ENCODE assay signal across 22 cellular contexts in the genomic region with DNA sequence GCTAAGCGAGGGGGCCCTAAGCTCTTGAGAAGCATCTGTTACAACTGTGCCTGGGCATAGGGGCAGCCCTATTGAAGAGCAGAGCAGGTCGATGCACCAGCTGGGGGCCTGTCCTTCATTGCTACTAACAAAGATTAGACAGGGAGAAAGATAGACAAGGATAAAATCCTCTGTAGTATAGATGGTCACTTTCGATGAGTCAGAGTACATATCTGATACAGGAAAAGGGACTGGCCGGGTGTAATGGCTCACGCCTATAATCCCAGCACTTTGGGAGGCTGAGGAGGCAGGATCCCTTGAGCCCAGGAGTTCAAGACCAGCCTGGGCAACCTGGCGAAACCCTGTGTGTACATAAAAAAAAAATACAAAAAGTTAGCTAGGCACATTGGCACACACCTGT. TPM values are rescaled to one million over a fixed set of nuclear protein-coding genes. Genes with fewer than 3 reads are reported as not detected.
A peak's percentile ranks its signal among the peaks of the same experiment; 100 is the strongest.
DNase-seq lines count a peak whose midpoint lies in the region; ATAC-seq, FAIRE-seq and TF ChIP-seq lines count a peak whose summit lies in the region.
"Had no signal": no experiment of that assay in that cellular context is flagged by ENCODE, and none has a peak within 500 bp of the region (broad histone marks: within the 10 kb centered on the region; RNA-seq: fewer than 3 reads in every experiment).

No MANE protein-coding gene starts in this region.

- POLR2A ChIA-PET in K562 (lab: Yijun Ruan, JAX), result interaction anchor here (1.1 to 1.2 kb wide), 2 partner anchors 29 to 40 kb away, joined by 3 to 4 read pairs; no protein-coding TSS in a partner anchor

- no peak overlapping the region for H3K4me2 ChIP-seq in K562 (ENCODE audit: insufficient read depth, low read length)
- H3K4me2 ChIP-seq: A549, PC-9, SK-N-SH had no signal

- intact Hi-C loops in K562 (cut with micrococcal nuclease), result no loop called here

- no peak for DNase-seq in activated CD8-positive, alpha-beta memory T cell treated with anti-CD3 and anti-CD28 coated beads, Interleukin-2, amount 10 ng/mL, durations not matched to agents 7 days and 5 days
- no peak for DNase-seq in activated CD8-positive, alpha-beta memory T cell treated with anti-CD3 and anti-CD28 coated beads, Interleukin-2, amount 50 U/mL, for 48 hours
- DNase-seq in HT1080 (ENCODE audit: low read depth) (peak; percentile 11), K562 (ENCODE audit: extremely low read depth in 1 of 4, low spot score in 3 of 4) (no peak), NCI-H1048 (lab: John Stamatoyannopoulos, UW) (no peak)
- no peak for DNase-seq in stimulated activated effector memory CD8-positive, alpha-beta T cell treated with anti-CD3 and anti-CD28 coated beads, Interleukin-12 subunit alpha, Interleukin-12 subunit beta, amount 100 ng/mL, for 72 hours (ENCODE audit: low spot score in 2 of 2)
- DNase-seq in effector memory CD8-positive, alpha-beta T cell, result no peak
- DNase-seq: BE2C, EL, GF-D8, IMR-90, NCI-H1694, NCI-H2081 treated with DMSO at 0.1 percent for 48 hours, NCI-H446, PC-9, RPMI8226, SIG-M5, SK-N-SH had no signal

- H3K4me3 ChIP-seq in K562, result no peak overlapping the region
- H3K4me3 ChIP-seq: A549, PC-9 had no signal

- no peaks in the 10 kb centered on the region for H3K9me3 ChIP-seq in K562 (replicated peaks; ENCODE audit: control insufficient read depth, insufficient read depth, low read depth, low read length)
- H3K9me3 ChIP-seq: A549, BE2C, SK-N-SH had no signal

- peaks cover 62% of the 10 kb centered on the region for H3K36me3 Mint-ChIP-seq in activated CD8-positive, alpha-beta memory T cell treated with anti-CD3 and anti-CD28 coated beads, Interleukin-2, amount 10 ng/mL, durations not matched to agents 7 days and 5 days
- peaks cover 93% of the 10 kb centered on the region for H3K36me3 Mint-ChIP-seq in stimulated activated effector memory CD8-positive, alpha-beta T cell treated with anti-CD3 and anti-CD28 coated beads, Interleukin-12 subunit alpha, Interleukin-12 subunit beta, amount 100 ng/mL, for 72 hours
- peaks cover 81% of the 10 kb centered on the region for H3K36me3 Mint-ChIP-seq in effector memory CD8-positive, alpha-beta T cell (ENCODE audit: insufficient read depth)

- H3K36me3 ChIP-seq in K562 (ENCODE audit: control insufficient read depth, insufficient read depth, low read length), result no peaks in the 10 kb centered on the region
- H3K36me3 ChIP-seq: BE2C had no signal

- H3K4me1 ChIP-seq in K562 (replicated peaks in 1 of 2; ENCODE audit: control insufficient read depth in 2 of 2, insufficient read depth in 2 of 2, low read length in 2 of 2), result peaks cover 0 to 23% of the 10 kb centered on the region in 2 experiments; a peak in 3 of 5 replicates
- H3K4me1 ChIP-seq: A549, BE2C had no signal

- H3K27me3 Mint-ChIP-seq in activated CD8-positive, alpha-beta memory T cell treated with anti-CD3 and anti-CD28 coated beads, Interleukin-2, amount 10 ng/mL, durations not matched to agents 7 days and 5 days, result no peaks in the 10 kb centered on the region
- H3K27me3 Mint-ChIP-seq in effector memory CD8-positive, alpha-beta T cell, result no peaks in the 10 kb centered on the region

- TF ChIP-seq POLR2A in K562 (conservative IDR thresholded peaks at IDR 0.05), result no peak

- H4K20me1 ChIP-seq in K562 (replicated peaks; ENCODE audit: control insufficient read depth, insufficient read depth, low read length), result no peaks in the 10 kb centered on the region

- no peaks in the 10 kb centered on the region for H3K27me3 ChIP-seq in K562 (ENCODE audit: control insufficient read depth in 2 of 2, insufficient read depth in 2 of 2, low read length in 2 of 2)
- H3K27me3 ChIP-seq: BE2C had no signal

- CTCF ChIA-PET in activated CD8-positive, alpha-beta memory T cell treated with anti-CD3 and anti-CD28 coated beads, Interleukin-2, amount 10 ng/mL, durations not matched to agents 7 days and 5 days (lab: Charles Lee), result interaction anchor here (1.0 to 1.3 kb wide), 3 partner anchors 9 to 14 kb away, joined by 3 to 6 read pairs (median 3); a partner anchor contains a TSS
- CTCF ChIA-PET in K562 (lab: Yijun Ruan, JAX; ENCODE audit: low intra/inter-chr PET ratio), result no interaction called here

- no peaks in the 10 kb centered on the region for H3K79me2 ChIP-seq in K562 (ENCODE audit: control insufficient read depth, insufficient read depth, low read length)

- H3K27ac ChIP-seq in K562 (ENCODE audit: extremely low read depth, low read depth, low read length), result no peak overlapping the region
- H3K27ac ChIP-seq: A549, PC-9 had no signal

- peak; percentile 46 for FAIRE-seq in K562 (lab: Jason Lieb, UNC)
- FAIRE-seq: A549, GM19239, H1 had no signal

- H3K9me1 ChIP-seq in K562 (ENCODE audit: control insufficient read depth, insufficient read depth, low read length), result no peaks in the 10 kb centered on the region

- no peaks in the 10 kb centered on the region for H3K9me3 Mint-ChIP-seq in activated CD8-positive, alpha-beta memory T cell treated with anti-CD3 and anti-CD28 coated beads, Interleukin-2, amount 10 ng/mL, durations not matched to agents 7 days and 5 days (ENCODE audit: low read depth)
- H3K9me3 Mint-ChIP-seq in stimulated activated effector memory CD8-positive, alpha-beta T cell treated with anti-CD3 and anti-CD28 coated beads, Interleukin-12 subunit alpha, Interleukin-12 subunit beta, amount 100 ng/mL, for 72 hours, result no peaks in the 10 kb centered on the region
- no peaks in the 10 kb centered on the region for H3K9me3 Mint-ChIP-seq in effector memory CD8-positive, alpha-beta T cell

- in situ Hi-C loops in K562 (cut with MboI), result no loop called here

- H3K9ac ChIP-seq in K562 (ENCODE audit: insufficient read depth in 1 of 2, low read depth in 2 of 2, low read length in 2 of 2), result no peak overlapping the region
- H3K9ac ChIP-seq: SK-N-SH had no signal

- peaks cover 37% of the 10 kb centered on the region for H3K4me1 Mint-ChIP-seq in activated CD8-positive, alpha-beta memory T cell treated with anti-CD3 and anti-CD28 coated beads, Interleukin-2, amount 10 ng/mL, durations not matched to agents 7 days and 5 days
- H3K4me1 Mint-ChIP-seq in stimulated activated effector memory CD8-positive, alpha-beta T cell treated with anti-CD3 and anti-CD28 coated beads, Interleukin-12 subunit alpha, Interleukin-12 subunit beta, amount 100 ng/mL, for 72 hours, result peaks cover 33% of the 10 kb centered on the region
- peaks cover 22 to 51% of the 10 kb centered on the region in 2 donors for H3K4me1 Mint-ChIP-seq in effector memory CD8-positive, alpha-beta T cell (ENCODE audit: low read depth in 2 of 2)

- H2AFZ ChIP-seq in K562 (ENCODE audit: low read depth, low read length), result no peak overlapping the region
- H2AFZ ChIP-seq: PC-9 had no signal

- peak overlapping the region; percentile 41 for H3K27ac Mint-ChIP-seq in activated CD8-positive, alpha-beta memory T cell treated with anti-CD3 and anti-CD28 coated beads, Interleukin-2, amount 10 ng/mL, durations not matched to agents 7 days and 5 days
- peak overlapping the region; percentile 37 for H3K27ac Mint-ChIP-seq in stimulated activated effector memory CD8-positive, alpha-beta T cell treated with anti-CD3 and anti-CD28 coated beads, Interleukin-12 subunit alpha, Interleukin-12 subunit beta, amount 100 ng/mL, for 72 hours
- peak overlapping the region in 1 of 2 donors; percentile 53 for H3K27ac Mint-ChIP-seq in effector memory CD8-positive, alpha-beta T cell

- no peak for ATAC-seq in activated CD8-positive, alpha-beta memory T cell treated with anti-CD3 and anti-CD28 coated beads, Interleukin-2, amount 10 ng/mL, durations not matched to agents 7 days and 5 days
- peak; percentile 31; the same call in 2 of the 3 replicates for ATAC-seq in K562
- no peak for ATAC-seq in stimulated activated effector memory CD8-positive, alpha-beta T cell treated with anti-CD3 and anti-CD28 coated beads, Interleukin-12 subunit alpha, Interleukin-12 subunit beta, amount 100 ng/mL, for 72 hours
- no peak for ATAC-seq in effector memory CD8-positive, alpha-beta T cell (replicated peaks)
- ATAC-seq: A549, HCT116 had no signal

- TF ChIP-seq EP300 in K562 (IDR thresholded peaks at IDR 0.05; ENCODE audit: low read length), result no peak

- BruUV-seq in K562 (replicated peaks; lab: Mats Ljungman, UMichigan), result no TSS peak

- 8% methylated on average over 6 of the region's 6 CpGs for WGBS in K562 (ENCODE audit: insufficient coverage, low coverage, missing lambda C conversion rate)

- H3K4me3 Mint-ChIP-seq in activated CD8-positive, alpha-beta memory T cell treated with anti-CD3 and anti-CD28 coated beads, Interleukin-2, amount 10 ng/mL, durations not matched to agents 7 days and 5 days, result no peak overlapping the region
- H3K4me3 Mint-ChIP-seq in stimulated activated effector memory CD8-positive, alpha-beta T cell treated with anti-CD3 and anti-CD28 coated beads, Interleukin-12 subunit alpha, Interleukin-12 subunit beta, amount 100 ng/mL, for 72 hours, result no peak overlapping the region
- H3K4me3 Mint-ChIP-seq in effector memory CD8-positive, alpha-beta T cell, result no peak overlapping the region

- TF ChIP-seq RAD21 in K562 (CRISPR knock-in tag; conservative IDR thresholded peaks at IDR 0.05 in 1 of 2, IDR thresholded peaks at IDR 0.05 in 1 of 2), result no peak

- TF ChIP-seq CTCF in K562 (IDR thresholded peaks at IDR 0.05 in 2 of 3, conservative IDR thresholded peaks at IDR 0.05 in 1 of 3; ENCODE audit: insufficient read depth in 2 of 3, low read depth in 1 of 3, low read length in 3 of 3), result no peak

RNA-seq across cellular contexts. Expression of a gene that starts 13.6 kb away (rescaled TPM):
- 100 to 1,000 TPM; 111 to 112 TPM for total RNA-seq in activated CD8-positive, alpha-beta memory T cell treated with anti-CD3 and anti-CD28 coated beads, Interleukin-2, amount 10 ng/mL, durations not matched to agents 7 days and 5 days
- 17.5 and 24.3 TPM in 2 replicates for total RNA-seq in HT1080 (2014; rRNA removed; shearing (Covaris generic))
- 16.4 and 21.1 TPM in 2 replicates for polyA plus RNA-seq in HT1080 (2015; cell fraction: cytosol; rRNA removed)
- 11.3 and 15.8 TPM in 2 replicates for polyA plus RNA-seq in HT1080 (2015; cell fraction: nucleus; rRNA removed)
- total RNA-seq in K562 (2011; cell fraction: chromatin; rRNA removed; ENCODE audit: low replicate concordance), result 3.1 and 10.3 TPM in 2 replicates
- total RNA-seq in K562 (2011; cell fraction: nucleolus; rRNA removed), result 1.6 and 1.7 TPM in 2 replicates
- total RNA-seq in K562 (2011; cell fraction: nucleoplasm; rRNA removed), result 3.6 and 8.3 TPM in 2 replicates
- total RNA-seq in K562 (2014; rRNA removed) (5.8 and 6.0 TPM in 2 replicates), K562 (2014; rRNA removed; fragmentation: Illumina TruSeq; extraction: Trizol) (4.7 and 4.8 TPM in 2 replicates), K562 (2015; rRNA removed; fragmentation: Illumina TruSeq; extraction: Trizol) (3.0 and 3.4 TPM in 2 replicates), K562 (2021) (5.3 and 6.8 TPM in 2 replicates)
- polyA plus RNA-seq in K562 (2011; rRNA removed) (4.6 and 5.0 TPM in 2 replicates), K562 (2014; fragmentation: Illumina TruSeq; extraction: Trizol) (5.2 and 5.3 TPM in 2 replicates), K562 (2014; fragmentation: Nextera tagmentation; extraction: Ambion mirVana) (1 to 10 TPM; 2.2 to 2.4 TPM), K562 (2014; rRNA removed) (4.1 and 5.1 TPM in 2 replicates)
- polyA plus RNA-seq in K562 (2011; cell fraction: cytosol; rRNA removed), result 0.79 and 1.8 TPM in 2 replicates
- polyA plus RNA-seq in K562 (2011; cell fraction: nucleus; rRNA removed), result 3.9 and 4.8 TPM in 2 replicates
- 13.6 and 29.9 TPM in 2 replicates for polyA plus RNA-seq in K562 (2012)
- polyA minus RNA-seq in K562 (2011; rRNA and poly(A)+ RNA removed), result 5.0 and 5.8 TPM in 2 replicates
- 1.9 and 4.8 TPM in 2 replicates for polyA minus RNA-seq in K562 (2011; cell fraction: cytosol; rRNA and poly(A)+ RNA removed)
- polyA minus RNA-seq in K562 (2011; cell fraction: nucleus; rRNA and poly(A)+ RNA removed), result 1.3 and 2.6 TPM in 2 replicates

RNA-seq across cellular contexts. Expression of a gene that starts 47.8 kb away (rescaled TPM):
- total RNA-seq in activated CD8-positive, alpha-beta memory T cell treated with anti-CD3 and anti-CD28 coated beads, Interleukin-2, amount 10 ng/mL, durations not matched to agents 7 days and 5 days, result 10 to 100 TPM; 75.1 to 78.2 TPM
- 49.7 and 51.6 TPM in 2 replicates for total RNA-seq in HT1080 (2014; rRNA removed; shearing (Covaris generic))
- 18.2 and 18.8 TPM in 2 replicates for polyA plus RNA-seq in HT1080 (2015; cell fraction: cytosol; rRNA removed)
- polyA plus RNA-seq in HT1080 (2015; cell fraction: nucleus; rRNA removed), result 29.1 and 38.6 TPM in 2 replicates
- 70.9 and 136 TPM in 2 replicates for total RNA-seq in K562 (2011; cell fraction: chromatin; rRNA removed; ENCODE audit: low replicate concordance)
- 37.0 and 42.4 TPM in 2 replicates for total RNA-seq in K562 (2011; cell fraction: nucleolus; rRNA removed)
- total RNA-seq in K562 (2011; cell fraction: nucleoplasm; rRNA removed), result 41.4 and 42.4 TPM in 2 replicates
- total RNA-seq in K562 (2014; rRNA removed) (59.0 and 61.1 TPM in 2 replicates), K562 (2014; rRNA removed; fragmentation: Illumina TruSeq; extraction: Trizol) (54.6 and 61.9 TPM in 2 replicates), K562 (2015; rRNA removed; fragmentation: Illumina TruSeq; extraction: Trizol) (55.2 and 56.4 TPM in 2 replicates), K562 (2021) (59.4 and 68.1 TPM in 2 replicates)
- polyA plus RNA-seq in K562 (2011; rRNA removed) (18.7 and 25.9 TPM in 2 replicates), K562 (2014; fragmentation: Illumina TruSeq; extraction: Trizol) (40.0 and 48.0 TPM in 2 replicates), K562 (2014; fragmentation: Nextera tagmentation; extraction: Ambion mirVana) (10 to 100 TPM; 10.4 to 26.1 TPM), K562 (2014; rRNA removed) (32.7 and 34.3 TPM in 2 replicates)
- polyA plus RNA-seq in K562 (2011; cell fraction: cytosol; rRNA removed), result 8.2 and 9.0 TPM in 2 replicates
- polyA plus RNA-seq in K562 (2011; cell fraction: nucleus; rRNA removed), result 21.4 and 24.5 TPM in 2 replicates
- polyA plus RNA-seq in K562 (2012), result 18.1 and 26.1 TPM in 2 replicates
- 34.5 and 37.9 TPM in 2 replicates for polyA minus RNA-seq in K562 (2011; rRNA and poly(A)+ RNA removed)
- polyA minus RNA-seq in K562 (2011; cell fraction: cytosol; rRNA and poly(A)+ RNA removed), result 18.7 and 25.1 TPM in 2 replicates
- polyA minus RNA-seq in K562 (2011; cell fraction: nucleus; rRNA and poly(A)+ RNA removed), result 33.0 and 42.0 TPM in 2 replicates
